5 cellular contexts compared by ENCODE assay signal in the genomic region with DNA sequence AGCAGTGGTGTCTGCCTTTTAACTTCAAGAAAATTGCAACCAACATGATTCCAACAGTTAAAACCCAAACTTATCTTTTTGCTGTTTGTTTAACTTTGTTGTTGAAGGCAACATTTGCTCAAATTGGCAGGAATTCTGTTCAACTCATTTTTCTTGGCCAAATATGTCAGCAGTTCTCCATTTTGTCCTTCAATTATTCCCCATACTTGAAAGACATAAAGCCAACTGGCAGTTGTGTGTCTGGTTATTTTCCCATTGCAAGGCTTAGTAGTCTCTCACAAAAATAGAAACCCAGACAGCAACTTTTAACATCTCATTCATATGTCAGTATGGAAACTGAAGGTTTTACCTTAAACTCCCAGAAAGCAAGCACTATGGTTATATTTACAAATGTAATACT.
"Had no signal": no experiment of that assay in that cellular context is flagged by ENCODE, and none has a peak within 500 bp of the region (broad histone marks: within the 10 kb centered on the region; RNA-seq: fewer than 3 reads in every experiment).

No MANE protein-coding gene starts in this region.

- H3K27ac ChIP-seq: HL-60 had no signal

- DNase-seq: H9, HCEC 1CT had no signal

- ATAC-seq: GM23338, HepG2 had no signal

- H3K4me3 ChIP-seq: GM23338 had no signal

- H3K4me2 ChIP-seq: GM23338 had no signal
